In genomic region chr17:76072149-76072858, GRCh38 we compare ENCODE assay signal across 7 cellular contexts. TPM values are rescaled to one million over a fixed set of nuclear protein-coding genes. Genes with fewer than 3 reads are reported as not detected.
DNase-seq lines count a peak whose midpoint lies in the region; ATAC-seq and TF ChIP-seq lines count a peak whose summit lies in the region.

TSS of gene SRP68 (minus strand) at chr17:76072517. CDS start at chr17:76072491, 26 bp downstream.

- H3K9me3 Mint-ChIP-seq in brain: peaks cover 0 to 4% (median 0%) of the 10 kb centered on the region in 5 experiments

- H3K9me3 ChIP-seq in iPS DF 6.9 (ENCODE audit: control insufficient read depth, insufficient read depth, low read length): no peaks in the 10 kb centered on the region
- H3K9me3 ChIP-seq in gastrocnemius medialis: no peaks in the 10 kb centered on the region

- peak; percentile 66 for DNase-seq in NCI-H2107 (lab: John Stamatoyannopoulos, UW)
- DNase-seq in UCSD-AML1 (lab: John Stamatoyannopoulos, UW; ENCODE audit: unreplicated experiment): peak; percentile 92
- no peak for DNase-seq in iPS DF 6.9 (ENCODE audit: low read depth, low spot score)
- peak; percentile 89 to 90 for DNase-seq in gastrocnemius medialis

- no peak within 1 kb of the TSS for H3K27ac ChIP-seq in iPS DF 6.9 (ENCODE audit: low read length)
- peak within 1 kb of the TSS; percentile 75 to 87 (median 80) for H3K27ac ChIP-seq in gastrocnemius medialis

- no CpG with 5 or more reads among the region's 57 CpGs for WGBS in iPS DF 6.9 (ENCODE audit: insufficient coverage, insufficient read length)

- intact Hi-C loops in gastrocnemius medialis (cut with DNase I; ENCODE audit: low total_unique reads): no loop called here

- H3K4me3 Mint-ChIP-seq in brain: peak within 1 kb of the TSS; percentile 96 to 98 (median 98)

- H3K4me1 Mint-ChIP-seq in brain: peaks cover 53% of the 10 kb centered on the region

- ATAC-seq in GM18511 (IDR thresholded peaks at IDR 0.05; ENCODE audit: unreplicated experiment): peak; percentile 92
- peak; percentile 79 for ATAC-seq in HG03039 (IDR thresholded peaks at IDR 0.05; ENCODE audit: unreplicated experiment)
- peak; percentile 94 for ATAC-seq in gastrocnemius medialis

- peaks cover 10% of the 10 kb centered on the region for H3K4me1 ChIP-seq in iPS DF 6.9 (ENCODE audit: control insufficient read depth, insufficient read depth, low read length)
- peaks cover 34 to 45% of the 10 kb centered on the region in 2 donors for H3K4me1 ChIP-seq in gastrocnemius medialis

- peaks cover 36% of the 10 kb centered on the region for H3K27me3 ChIP-seq in iPS DF 6.9 (ENCODE audit: control insufficient read depth, insufficient read depth, low read length)
- H3K27me3 ChIP-seq in gastrocnemius medialis: peaks cover 39% of the 10 kb centered on the region in 3 donors

- H3K36me3 ChIP-seq in iPS DF 6.9 (ENCODE audit: control insufficient read depth, insufficient read depth, low read length) (no peaks in the 10 kb centered on the region; the same call in 1 of the 2 replicates), gastrocnemius medialis (peaks cover 0 to 9% of the 10 kb centered on the region in 2 donors)

- peak within 1 kb of the TSS; percentile 86 to 98 (median 96) for H3K27ac Mint-ChIP-seq in brain

- H3K27me3 Mint-ChIP-seq in brain: peaks cover 46% of the 10 kb centered on the region

- TF ChIP-seq CTCF in brain (conservative IDR thresholded peaks at IDR 0.05): no peak
- no peak for TF ChIP-seq CTCF in gastrocnemius medialis (IDR thresholded peaks at IDR 0.05 in 4 of 5, conservative IDR thresholded peaks at IDR 0.05 in 1 of 5)

- in situ Hi-C loops in gastrocnemius medialis (cut with MboI; ENCODE audit: low sequenced_read_pairs in 4 of 4): no loop called here

- peaks cover 12% of the 10 kb centered on the region for H3K36me3 Mint-ChIP-seq in brain

- H3K4me3 ChIP-seq in iPS DF 6.9 (ENCODE audit: low read length) (peak within 1 kb of the TSS; percentile 92; the same call in 1 of the 2 replicates), gastrocnemius medialis (peak within 1 kb of the TSS; percentile 69 to 96 (median 81))

- peak; percentile 65 to 80 for TF ChIP-seq POLR2A in gastrocnemius medialis (IDR thresholded peaks at IDR 0.05)

RNA-seq across cellular contexts. Expression of gene SRP68, which starts in this region (rescaled TPM):
- 83.8 TPM for polyA plus RNA-seq in brain (ENCODE audit: insufficient read depth, low read depth, low replicate concordance)
- 10 to 100 TPM; 33.0 to 76.7 (median 66.7) TPM for total RNA-seq in gastrocnemius medialis
